22 cellular contexts compared by ENCODE assay signal in the genomic region with DNA sequence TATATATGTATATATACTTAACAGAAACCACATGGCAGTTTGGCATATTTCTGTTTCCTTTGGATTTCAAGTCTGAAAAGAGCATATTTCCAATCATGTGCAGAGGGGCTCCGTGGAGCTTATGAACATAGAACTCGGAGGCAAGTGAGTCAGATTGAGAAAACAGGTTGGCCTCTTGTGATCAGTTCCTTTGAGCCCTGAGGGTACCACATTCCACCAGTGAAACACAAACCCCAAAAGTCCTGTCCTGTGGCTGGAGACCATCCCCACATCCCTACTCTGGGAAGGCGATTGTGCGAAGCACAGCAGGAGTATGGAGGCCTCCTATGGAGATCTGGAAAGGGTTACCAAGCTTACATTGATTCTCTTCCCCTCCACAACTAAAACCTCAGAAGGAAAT.
DNase-seq lines count a peak whose midpoint lies in the region; ATAC-seq, FAIRE-seq and TF ChIP-seq lines count a peak whose summit lies in the region.
"Had no signal": no experiment of that assay in that cellular context is flagged by ENCODE, and none has a peak within 500 bp of the region (broad histone marks: within the 10 kb centered on the region; RNA-seq: fewer than 3 reads in every experiment).

No MANE protein-coding gene starts in this region.

- H4K91ac ChIP-seq in IMR-90 (ENCODE audit: insufficient read depth, low read depth, low read length) (peak overlapping the region; percentile 18; the same call in 1 of the 2 replicates), H9 (ENCODE audit: insufficient read length, low read depth, low read length) (no peak overlapping the region)

- H3K18ac ChIP-seq in IMR-90 (ENCODE audit: low read depth, low read length) (no peak overlapping the region), H9 (ENCODE audit: insufficient read length, low read depth, low read length) (no peak overlapping the region)

- dilution Hi-C loops in IMR-90 (cut with HindIII; ENCODE audit: low sequenced_read_pairs, unreplicated experiment) = no loop called here

- H3K14ac ChIP-seq in IMR-90 (replicated peaks; ENCODE audit: low read depth, low read length) (no peak overlapping the region; the same call in 1 of the 2 replicates), H9 (ENCODE audit: insufficient read depth, low read length) (no peak overlapping the region)

- H4K5ac ChIP-seq in IMR-90 (ENCODE audit: low read depth, low read length) (no peak overlapping the region), H9 (ENCODE audit: insufficient read length, low read depth, low read length) (no peak overlapping the region)

- no peaks in the 10 kb centered on the region for H3K9me3 ChIP-seq in IMR-90 (ENCODE audit: control insufficient read depth, insufficient read depth, low read length)
- H3K9me3 ChIP-seq in astrocyte (ENCODE audit: insufficient read depth, low read depth, low read length) = no peaks in the 10 kb centered on the region
- H3K9me3 ChIP-seq in osteoblast (ENCODE audit: low read depth, low read length) = no peaks in the 10 kb centered on the region
- no peaks in the 10 kb centered on the region for H3K9me3 ChIP-seq in H9 (ENCODE audit: control insufficient read depth, low read depth, low read length)
- H3K9me3 ChIP-seq: BE2C had no signal

- no peak overlapping the region for H3K56ac ChIP-seq in IMR-90 (ENCODE audit: extremely low read depth, insufficient read depth, low read length)
- H3K56ac ChIP-seq in H9 (ENCODE audit: insufficient read length, low read depth, low read length) = no peak overlapping the region

- no CpG with 5 or more reads among the region's 4 CpGs for WGBS in IMR-90 (ENCODE audit: extremely low coverage in 2 of 2, insufficient read length in 1 of 2), 2 experiments
- WGBS in H9 (ENCODE audit: extremely low coverage, insufficient read length, low lambda C conversion rate) = no CpG with 5 or more reads among the region's 4 CpGs

- H3K4me3 Mint-ChIP-seq in astrocyte (ENCODE audit: unreplicated experiment) (no peak overlapping the region), H9 (no peak overlapping the region), WTC11 (no peak overlapping the region)
- H3K4me3 Mint-ChIP-seq: CD4-positive, CD25-positive, alpha-beta regulatory T cell; CD8-positive, alpha-beta memory T cell; IgD-negative memory B cell had no signal

- no peak overlapping the region for H2AK9ac ChIP-seq in IMR-90 (replicated peaks; ENCODE audit: low read depth, low read length, poor library complexity)

- TF ChIP-seq RAD21 in IMR-90 (IDR thresholded peaks at IDR 0.05; ENCODE audit: low read length) = no peak

- ATAC-seq in IMR-90 (ENCODE audit: low read depth) = no peak
- no peak for ATAC-seq in WTC11

- H3K27me3 ChIP-seq in IMR-90 (ENCODE audit: control insufficient read depth, insufficient read depth, low read length) (no peaks in the 10 kb centered on the region), astrocyte (ENCODE audit: insufficient read depth, low read length) (no peaks in the 10 kb centered on the region), osteoblast (ENCODE audit: insufficient read depth, low read length) (no peaks in the 10 kb centered on the region), H9 (ENCODE audit: insufficient read depth, low read length) (no peaks in the 10 kb centered on the region)
- H3K27me3 ChIP-seq: BE2C had no signal

- no peak for DNase-seq in IMR-90
- no peak for DNase-seq in astrocyte (ENCODE audit: low read depth)
- no peak for DNase-seq in osteoblast (ENCODE audit: insufficient read length, low spot score, missing footprints)
- no peak for DNase-seq in H9
- DNase-seq in WTC11 (ENCODE audit: low spot score) = no peak
- no peak for DNase-seq in NCI-H1105 (lab: John Stamatoyannopoulos, UW)
- DNase-seq: ACHN; BE2C; CD4-positive, CD25-positive, alpha-beta regulatory T cell; CD8-positive, alpha-beta memory T cell; COR-L47; DMS 273 treated with DMSO at 0.1 percent for 48 hours; DMS53; GOT3; H7; KBM-7 had no signal

- H3K36me3 ChIP-seq in IMR-90 (ENCODE audit: control insufficient read depth, insufficient read depth, low read length) (no peaks in the 10 kb centered on the region), astrocyte (ENCODE audit: insufficient read depth, low read length) (no peaks in the 10 kb centered on the region), osteoblast (ENCODE audit: insufficient read depth, low read length) (no peaks in the 10 kb centered on the region)
- H3K36me3 ChIP-seq: BE2C had no signal

- TF ChIP-seq POLR2A in IMR-90 (IDR thresholded peaks at IDR 0.05; ENCODE audit: low read depth, low read length) = no peak

- H3K4me2 ChIP-seq in IMR-90 (ENCODE audit: low read depth, low read length) = no peak overlapping the region
- peak overlapping the region; percentile 65 for H3K4me2 ChIP-seq in astrocyte (ENCODE audit: low read length)
- no peak overlapping the region for H3K4me2 ChIP-seq in osteoblast (ENCODE audit: insufficient read depth, low read length)
- H3K4me2 ChIP-seq in H9 (ENCODE audit: insufficient read depth, insufficient read length, low read length) = no peak overlapping the region

- H3K79me1 ChIP-seq in IMR-90 (ENCODE audit: low read depth in 1 of 2, low read length in 2 of 2) (no peaks in the 10 kb centered on the region), H9 (ENCODE audit: insufficient read depth, low read depth, low read length, poor library complexity, severe bottlenecking) (no peaks in the 10 kb centered on the region)

- H2BK5ac ChIP-seq in IMR-90 (ENCODE audit: low read depth, low read length, poor library complexity, severe bottlenecking) (no peak overlapping the region), H9 (ENCODE audit: insufficient read length, low read length) (no peak overlapping the region)

- peak overlapping the region; percentile 60 for H3K4ac ChIP-seq in IMR-90 (ENCODE audit: low read depth, low read length)
- H3K4ac ChIP-seq in H9 (ENCODE audit: low read depth, low read length) = no peak overlapping the region

- H3T11ph ChIP-seq in H9 (ENCODE audit: low read length) = no peak overlapping the region

- H2AK5ac ChIP-seq in IMR-90 (ENCODE audit: low read depth, low read length) = peak overlapping the region; percentile 66; the same call in 1 of the 2 replicates
- no peak overlapping the region for H2AK5ac ChIP-seq in H9 (ENCODE audit: insufficient read length, low read length)

- peaks cover 9% of the 10 kb centered on the region for H3K4me1 ChIP-seq in IMR-90 (ENCODE audit: control insufficient read depth, insufficient read depth, low read length)
- H3K4me1 ChIP-seq in astrocyte (ENCODE audit: insufficient read depth, low read length) = peaks cover 13% of the 10 kb centered on the region
- H3K4me1 ChIP-seq in osteoblast (ENCODE audit: insufficient read depth, low read length) = peaks cover 16% of the 10 kb centered on the region
- H3K4me1 ChIP-seq in H9 (ENCODE audit: insufficient read depth, low read length) = no peaks in the 10 kb centered on the region
- H3K4me1 ChIP-seq: BE2C had no signal

- no peaks in the 10 kb centered on the region for H3K36me3 Mint-ChIP-seq in astrocyte (ENCODE audit: low read depth, unreplicated experiment)
- H3K36me3 Mint-ChIP-seq in H9 (ENCODE audit: insufficient read depth in 1 of 3, low read depth in 3 of 3) = no peaks in the 10 kb centered on the region
- no peaks in the 10 kb centered on the region for H3K36me3 Mint-ChIP-seq in WTC11
- H3K36me3 Mint-ChIP-seq: CD4-positive, CD25-positive, alpha-beta regulatory T cell; CD8-positive, alpha-beta memory T cell; IgD-negative memory B cell had no signal

- H3K27ac ChIP-seq in IMR-90 (ENCODE audit: insufficient read depth, low read length) (no peak overlapping the region), astrocyte (ENCODE audit: low read depth, low read length) (peak overlapping the region; percentile 58), osteoblast (ENCODE audit: low read depth, low read length) (peak overlapping the region; percentile 60), H9 (ENCODE audit: insufficient read length, low read depth, low read length) (no peak overlapping the region)
- H3K27ac ChIP-seq: HL-60 had no signal

- no peak overlapping the region for H2BK12ac ChIP-seq in H9 (ENCODE audit: insufficient read length, low read depth, low read length)

- CTCF ChIA-PET in IMR-90 (lab: Yijun Ruan, JAX) (no interaction called here), WTC11 (lab: Charles Lee) (interaction anchor here (0.6 kb wide), 1 partner anchor 375 kb away, joined by 3 read pairs; no protein-coding TSS in a partner anchor)

- H2BK15ac ChIP-seq in IMR-90 (ENCODE audit: low read depth, low read length) (peak overlapping the region; percentile 21; the same call in 1 of the 3 replicates), H9 (ENCODE audit: low read depth, low read length) (no peak overlapping the region)

- H3K27me3 Mint-ChIP-seq in astrocyte (ENCODE audit: low read depth, unreplicated experiment) (no peaks in the 10 kb centered on the region), H9 (ENCODE audit: low read depth) (no peaks in the 10 kb centered on the region), WTC11 (ENCODE audit: low read depth) (no peaks in the 10 kb centered on the region)
- H3K27me3 Mint-ChIP-seq: CD4-positive, CD25-positive, alpha-beta regulatory T cell; IgD-negative memory B cell had no signal

- POLR2A ChIA-PET in IMR-90 (lab: Charles Lee; ENCODE audit: unreplicated experiment) = no interaction called here
- POLR2A ChIA-PET in WTC11 (lab: Charles Lee) = no interaction called here

- H4K20me1 ChIP-seq in IMR-90 (ENCODE audit: insufficient read depth, low read length) = no peaks in the 10 kb centered on the region
- H4K20me1 ChIP-seq in astrocyte (ENCODE audit: insufficient read depth, low read length) = no peaks in the 10 kb centered on the region
- no peaks in the 10 kb centered on the region for H4K20me1 ChIP-seq in osteoblast (ENCODE audit: insufficient read depth, low read length)
- H4K20me1 ChIP-seq in H9 (ENCODE audit: control insufficient read depth, insufficient read depth, insufficient read length) = no peaks in the 10 kb centered on the region

- in situ Hi-C loops in IMR-90 (cut with MboI; ENCODE audit: low sequenced_read_pairs) = no loop called here

- peak; percentile 37 for FAIRE-seq in astrocyte (lab: Jason Lieb, UNC)
- FAIRE-seq: A204.1, G401.6, GM12891, GM18507 had no signal

- TF ChIP-seq CTCF in IMR-90 (conservative IDR thresholded peaks at IDR 0.05; ENCODE audit: low read depth, low read length) (no peak), astrocyte (IDR thresholded peaks at IDR 0.05; ENCODE audit: insufficient read depth, low read depth, low read length) (no peak), osteoblast (IDR thresholded peaks at IDR 0.05; ENCODE audit: extremely low read depth, low read depth, low read length) (no peak), H9 (conservative IDR thresholded peaks at IDR 0.05) (no peak), WTC11 (IDR thresholded peaks at IDR 0.05) (no peak)

- H3K23me2 ChIP-seq in H9 (ENCODE audit: insufficient read length, low read depth, low read length, poor library complexity, severe bottlenecking) = no peaks in the 10 kb centered on the region

- H3K4me3 ChIP-seq in IMR-90 (ENCODE audit: insufficient read depth, low read depth, low read length) (no peak overlapping the region), astrocyte (ENCODE audit: insufficient read depth, low read depth, low read length) (no peak overlapping the region), osteoblast (ENCODE audit: insufficient read depth, low read length) (no peak overlapping the region)

- H2AFZ ChIP-seq in IMR-90 (replicated peaks; ENCODE audit: low read length, poor library complexity) (peak overlapping the region; percentile 58), astrocyte (ENCODE audit: low read depth, low read length) (no peak overlapping the region), osteoblast (ENCODE audit: low read length) (no peak overlapping the region), H9 (ENCODE audit: low read length) (no peak overlapping the region)

- H3K9ac ChIP-seq in IMR-90 (ENCODE audit: low read depth, low read length) (no peak overlapping the region), astrocyte (ENCODE audit: low read length) (no peak overlapping the region), H9 (ENCODE audit: extremely low read depth, insufficient read length, low read length) (no peak overlapping the region)

- intact Hi-C loops in IMR-90 (cut with micrococcal nuclease) = no loop called here

- H3K23ac ChIP-seq in IMR-90 (ENCODE audit: low read depth, low read length) (no peak overlapping the region), H9 (ENCODE audit: insufficient read length, low read depth, low read length) (no peak overlapping the region)

- H3K27ac Mint-ChIP-seq in astrocyte (ENCODE audit: unreplicated experiment) = no peak overlapping the region
- H3K27ac Mint-ChIP-seq in H9 = no peak overlapping the region
- no peak overlapping the region for H3K27ac Mint-ChIP-seq in WTC11
- H3K27ac Mint-ChIP-seq: CD8-positive, alpha-beta memory T cell; IgD-negative memory B cell had no signal

- peaks cover 10% of the 10 kb centered on the region for H3K4me1 Mint-ChIP-seq in astrocyte (ENCODE audit: low read depth, unreplicated experiment)
- no peaks in the 10 kb centered on the region for H3K4me1 Mint-ChIP-seq in H9
- no peaks in the 10 kb centered on the region for H3K4me1 Mint-ChIP-seq in WTC11
- H3K4me1 Mint-ChIP-seq: CD4-positive, CD25-positive, alpha-beta regulatory T cell; CD8-positive, alpha-beta memory T cell; IgD-negative memory B cell had no signal

- H3K9me3 Mint-ChIP-seq in astrocyte (ENCODE audit: unreplicated experiment) = no peaks in the 10 kb centered on the region
- H3K9me3 Mint-ChIP-seq in H9 = no peaks in the 10 kb centered on the region
- H3K9me3 Mint-ChIP-seq in WTC11 = no peaks in the 10 kb centered on the region

- no peaks in the 10 kb centered on the region for H3K79me2 ChIP-seq in astrocyte (ENCODE audit: insufficient read depth, low read length)
- no peaks in the 10 kb centered on the region for H3K79me2 ChIP-seq in osteoblast (ENCODE audit: insufficient read depth, low read length)
- H3K79me2 ChIP-seq in H9 (ENCODE audit: insufficient read depth, low read length) = no peaks in the 10 kb centered on the region

- peak overlapping the region; percentile 28; the same call in 1 of the 2 replicates for H2BK20ac ChIP-seq in IMR-90 (ENCODE audit: low read depth, low read length)
- H2BK20ac ChIP-seq in H9 (ENCODE audit: low read depth, low read length, poor library complexity, severe bottlenecking) = no peak overlapping the region

- H4K8ac ChIP-seq in IMR-90 (ENCODE audit: low read depth in 2 of 2, low read length in 2 of 2) (peak overlapping the region in 1 of 2 experiments; percentile 59; a peak in 1 of 4 replicates), H9 (replicated peaks; ENCODE audit: insufficient read length, low read depth, low read length) (no peak overlapping the region)

- H3K9me1 ChIP-seq in IMR-90 (ENCODE audit: insufficient read depth, low read length) = no peaks in the 10 kb centered on the region; the same call in 1 of the 2 replicates

- H2BK120ac ChIP-seq in IMR-90 (ENCODE audit: low read depth, low read length) (peak overlapping the region; percentile 56), H9 (ENCODE audit: low read depth, low read length, poor library complexity, severe bottlenecking) (no peak overlapping the region)

- no TSS peak for BruUV-seq in IMR-90 (replicated peaks; lab: Mats Ljungman, UMichigan)

Comparison
In these comparisons a context has a peak if more than half of its experiments do, and no peak if none do; other contexts are left out.
1. H3K27ac ChIP-seq: peak in astrocyte (single experiment) and osteoblast (single experiment); none in IMR-90 (single experiment) and H9 (single experiment).